In genomic region chr15:50810128-50810527, GRCh38 we compare ENCODE assay signal across 31 cellular contexts.
"Had no signal": no experiment of that assay in that cellular context is flagged by ENCODE, and none has a peak within 500 bp of the region (broad histone marks: within the 10 kb centered on the region; RNA-seq: fewer than 3 reads in every experiment).

No MANE protein-coding gene starts in this region.

- DNase-seq: activated B cell treated with CpG ODN at 0.5 μM for 24 hours; activated CD4-positive, alpha-beta memory T cell treated with anti-CD3 and anti-CD28 coated beads for 36 hours; activated CD4-positive, alpha-beta T cell treated with anti-CD3 and anti-CD28 coated beads for 4 hours; activated CD4-positive, alpha-beta T cell treated with anti-CD3 and anti-CD28 coated beads, Interleukin-2, amount 50 U/mL, for 1 hour; activated CD4-positive, CD25-positive, alpha-beta regulatory T cell treated with anti-CD3 and anti-CD28 coated beads, Interleukin-2, amount 50 U/mL, for 72 hours; activated CD8-positive, alpha-beta memory T cell treated with anti-CD3 and anti-CD28 coated beads, Interleukin-2, amount 50 U/mL, for 4 hours; activated naive CD4-positive, alpha-beta T cell treated with anti-CD3 and anti-CD28 coated beads, Interleukin-2, amount 10 ng/mL, durations not matched to agents 7 days and 5 days; activated naive CD8-positive, alpha-beta T cell treated with anti-CD3 and anti-CD28 coated beads, Interleukin-2, amount 50 U/mL, for 24 hours; activated T-cell treated with anti-CD3 and anti-CD28 coated beads for 4 hours; activated T-cell treated with anti-CD3 and anti-CD28 coated beads, Interleukin-2, amount 50 U/mL, for 4 hours; amygdala; cerebellar nuclear complex; Kasumi-1; MG63; NCI-H1048; NCI-H1105 treated with DMSO at 0.1 percent for 48 hours; NCI-H1436; NCI-H1694; NCI-H1930; NCI-H2081 treated with DMSO at 0.1 percent for 48 hours; NCI-H446 treated with DMSO at 0.1 percent for 48 hours; NCI-H524; SHP77; SJCRH30; SW 1271; T-helper 1 cell; T-helper 2 cell; T-helper 9 cell had no signal

- H3K27me3 ChIP-seq: ascending aorta, SJCRH30 had no signal

- H3K4me3 ChIP-seq: ascending aorta, MG63, SJCRH30 had no signal

- ATAC-seq: activated naive CD8-positive, alpha-beta T cell treated with anti-CD3 and anti-CD28 coated beads, Interleukin-2, amount 50 U/mL, for 24 hours; activated T-cell treated with anti-CD3 and anti-CD28 coated beads, Interleukin-2, amount 50 U/mL, for 4 hours; Panc1 had no signal

- H3K4me1 ChIP-seq: ascending aorta had no signal

- H3K36me3 ChIP-seq: ascending aorta, MG63, SJCRH30 had no signal

- H3K27ac ChIP-seq: ascending aorta, SJCRH30, VCaP had no signal

- H3K9me3 ChIP-seq: ascending aorta, MG63, SJCRH30 had no signal
